Comparison of ENCODE assay signal across 1 cellular context in genomic region chr11:61429691-61430582, GRCh38.
A peak's percentile ranks its signal among the peaks of the same experiment; 100 is the strongest.
TF ChIP-seq lines count a peak whose summit lies in the region.

Gene CPSF7 (minus strand): TSS chr11:61429975. CDS start chr11:61429235, 740 bp downstream.
Gene SDHAF2 (plus strand): TSS chr11:61430124. CDS start chr11:61430147, 23 bp downstream.

TF ChIP-seq in HepG2, 621 proteins besides CTCF, POLR2A, EP300 and RAD21 (continued from another document and continues in another):
- TF ChIP-seq ARID5B (CRISPR knock-in tag; IDR thresholded peaks at IDR 0.05) (peak; percentile 18; the same call in 1 of the 2 replicates), ZNF232 (CRISPR knock-in tag; IDR thresholded peaks at IDR 0.05; ENCODE audit: borderline replicate concordance) (peak; percentile 92), ZNF605 (CRISPR knock-in tag; IDR thresholded peaks at IDR 0.05) (peak; percentile 88), ZNF235 (CRISPR knock-in tag; IDR thresholded peaks at IDR 0.05; ENCODE audit: borderline replicate concordance) (peak; percentile 97; the same call in 1 of the 2 replicates), DMAP1 (CRISPR knock-in tag; IDR thresholded peaks at IDR 0.05) (peak; percentile 91), ISL2 (CRISPR knock-in tag; IDR thresholded peaks at IDR 0.05) (peak; percentile 66), ZNF782 (CRISPR knock-in tag; IDR thresholded peaks at IDR 0.05; ENCODE audit: borderline replicate concordance) (peak; percentile 31; the same call in 1 of the 2 replicates), PHF20 (CRISPR knock-in tag; IDR thresholded peaks at IDR 0.05) (peak; percentile 88), ZFP36L1 (CRISPR knock-in tag; IDR thresholded peaks at IDR 0.05) (peak; percentile 67), ZNF713 (CRISPR knock-in tag; IDR thresholded peaks at IDR 0.05) (no peak), JDP2 (CRISPR knock-in tag; IDR thresholded peaks at IDR 0.05; ENCODE audit: borderline replicate concordance) (no peak; the same call in 1 of the 2 replicates), RCOR2 (CRISPR knock-in tag; IDR thresholded peaks at IDR 0.05) (no peak), BATF2 (CRISPR knock-in tag; IDR thresholded peaks at IDR 0.05) (peak; percentile 95; the same call in 1 of the 2 replicates), ETV6 (CRISPR knock-in tag; conservative IDR thresholded peaks at IDR 0.05) (no peak), GPN1 (CRISPR knock-in tag; IDR thresholded peaks at IDR 0.05; ENCODE audit: borderline replicate concordance) (peak; percentile 31; the same call in 1 of the 2 replicates), NR0B2 (CRISPR knock-in tag; IDR thresholded peaks at IDR 0.05) (peak; percentile 30; the same call in 1 of the 2 replicates), YEATS4 (CRISPR knock-in tag; IDR thresholded peaks at IDR 0.05; ENCODE audit: borderline replicate concordance) (peak; percentile 94), HNF4A (CRISPR knock-in tag; IDR thresholded peaks at IDR 0.05) (0 out of 2 replicates have a peak, but pooled peaks have one; percentile 34), ZNF879 (CRISPR knock-in tag; IDR thresholded peaks at IDR 0.05) (0 out of 2 replicates have a peak, but pooled peaks have one; percentile 18), GLI4 (CRISPR knock-in tag; IDR thresholded peaks at IDR 0.05; ENCODE audit: borderline replicate concordance) (peak; percentile 73; the same call in 1 of the 2 replicates), ZFP82 (CRISPR knock-in tag; IDR thresholded peaks at IDR 0.05; ENCODE audit: borderline replicate concordance) (peak; percentile 90), ZNF430 (CRISPR knock-in tag; IDR thresholded peaks at IDR 0.05) (peak; percentile 72), KAT7 (CRISPR knock-in tag; IDR thresholded peaks at IDR 0.05; ENCODE audit: borderline replicate concordance) (peak; percentile 51; the same call in 1 of the 2 replicates), E2F5 (CRISPR knock-in tag; conservative IDR thresholded peaks at IDR 0.05) (peak; percentile 83), FOXK1 (CRISPR knock-in tag; IDR thresholded peaks at IDR 0.05; ENCODE audit: borderline replicate concordance, low read depth) (peak; percentile 74; the same call in 1 of the 2 replicates), ZBTB37 (CRISPR knock-in tag; IDR thresholded peaks at IDR 0.05) (no peak), RFX3 (CRISPR knock-in tag; IDR thresholded peaks at IDR 0.05) (no peak), ZNF703 (CRISPR knock-in tag; IDR thresholded peaks at IDR 0.05; ENCODE audit: borderline replicate concordance) (no peak), AHDC1 (CRISPR knock-in tag; IDR thresholded peaks at IDR 0.05; ENCODE audit: borderline replicate concordance) (0 out of 2 replicates have a peak, but pooled peaks have one; percentile 19), ZNF850 (CRISPR knock-in tag; conservative IDR thresholded peaks at IDR 0.05) (peak; percentile 93), ZNF841 (CRISPR knock-in tag; IDR thresholded peaks at IDR 0.05; ENCODE audit: borderline replicate concordance) (no peak), SOX13 (IDR thresholded peaks at IDR 0.05) (no peak), SOX13 (CRISPR knock-in tag; conservative IDR thresholded peaks at IDR 0.05 in 1 of 2, IDR thresholded peaks at IDR 0.05 in 1 of 2) (no peak; a peak in 1 of 4 replicates)
- TF ChIP-seq, protein P1, sequence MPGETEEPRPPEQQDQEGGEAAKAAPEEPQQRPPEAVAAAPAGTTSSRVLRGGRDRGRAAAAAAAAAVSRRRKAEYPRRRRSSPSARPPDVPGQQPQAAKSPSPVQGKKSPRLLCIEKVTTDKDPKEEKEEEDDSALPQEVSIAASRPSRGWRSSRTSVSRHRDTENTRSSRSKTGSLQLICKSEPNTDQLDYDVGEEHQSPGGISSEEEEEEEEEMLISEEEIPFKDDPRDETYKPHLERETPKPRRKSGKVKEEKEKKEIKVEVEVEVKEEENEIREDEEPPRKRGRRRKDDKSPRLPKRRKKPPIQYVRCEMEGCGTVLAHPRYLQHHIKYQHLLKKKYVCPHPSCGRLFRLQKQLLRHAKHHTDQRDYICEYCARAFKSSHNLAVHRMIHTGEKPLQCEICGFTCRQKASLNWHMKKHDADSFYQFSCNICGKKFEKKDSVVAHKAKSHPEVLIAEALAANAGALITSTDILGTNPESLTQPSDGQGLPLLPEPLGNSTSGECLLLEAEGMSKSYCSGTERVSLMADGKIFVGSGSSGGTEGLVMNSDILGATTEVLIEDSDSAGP (CRISPR knock-in tag; IDR thresholded peaks at IDR 0.05; ENCODE audit: borderline replicate concordance), result peak; percentile 90
- TF ChIP-seq, protein P2, sequence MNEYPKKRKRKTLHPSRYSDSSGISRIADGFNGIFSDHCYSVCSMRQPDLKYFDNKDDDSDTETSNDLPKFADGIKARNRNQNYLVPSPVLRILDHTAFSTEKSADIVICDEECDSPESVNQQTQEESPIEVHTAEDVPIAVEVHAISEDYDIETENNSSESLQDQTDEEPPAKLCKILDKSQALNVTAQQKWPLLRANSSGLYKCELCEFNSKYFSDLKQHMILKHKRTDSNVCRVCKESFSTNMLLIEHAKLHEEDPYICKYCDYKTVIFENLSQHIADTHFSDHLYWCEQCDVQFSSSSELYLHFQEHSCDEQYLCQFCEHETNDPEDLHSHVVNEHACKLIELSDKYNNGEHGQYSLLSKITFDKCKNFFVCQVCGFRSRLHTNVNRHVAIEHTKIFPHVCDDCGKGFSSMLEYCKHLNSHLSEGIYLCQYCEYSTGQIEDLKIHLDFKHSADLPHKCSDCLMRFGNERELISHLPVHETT (CRISPR knock-in tag; conservative IDR thresholded peaks at IDR 0.05), result peak; percentile 99
- TF ChIP-seq, protein P3, sequence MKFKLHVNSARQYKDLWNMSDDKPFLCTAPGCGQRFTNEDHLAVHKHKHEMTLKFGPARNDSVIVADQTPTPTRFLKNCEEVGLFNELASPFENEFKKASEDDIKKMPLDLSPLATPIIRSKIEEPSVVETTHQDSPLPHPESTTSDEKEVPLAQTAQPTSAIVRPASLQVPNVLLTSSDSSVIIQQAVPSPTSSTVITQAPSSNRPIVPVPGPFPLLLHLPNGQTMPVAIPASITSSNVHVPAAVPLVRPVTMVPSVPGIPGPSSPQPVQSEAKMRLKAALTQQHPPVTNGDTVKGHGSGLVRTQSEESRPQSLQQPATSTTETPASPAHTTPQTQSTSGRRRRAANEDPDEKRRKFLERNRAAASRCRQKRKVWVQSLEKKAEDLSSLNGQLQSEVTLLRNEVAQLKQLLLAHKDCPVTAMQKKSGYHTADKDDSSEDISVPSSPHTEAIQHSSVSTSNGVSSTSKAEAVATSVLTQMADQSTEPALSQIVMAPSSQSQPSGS (CRISPR knock-in tag; IDR thresholded peaks at IDR 0.05), result peak; percentile 10; the same call in 1 of the 2 replicates
